ENCODE assay signal across 7 cellular contexts in genomic region chr7:40117199-40117598, GRCh38. TPM values are rescaled to one million over a fixed set of nuclear protein-coding genes. Genes with fewer than 3 reads are reported as not detected.
DNase-seq lines count a peak whose midpoint lies in the region; ATAC-seq, FAIRE-seq and TF ChIP-seq lines count a peak whose summit lies in the region.
"Not testable (repeated sequence)": the region's sequence is repeated elsewhere in the genome, so short reads cannot be mapped to it uniquely, and the experiment has no call there.

No MANE protein-coding gene starts in this region.

- not testable (repeated sequence) for H3K36me3 ChIP-seq in HAP-1 (replicated peaks); HUES48 (ENCODE audit: control insufficient read depth, insufficient read depth, low read length); H1 (ENCODE audit: control insufficient read depth in 2 of 4, insufficient read depth in 4 of 4, low read length in 3 of 4); trophoblast cell (ENCODE audit: control insufficient read depth in 1 of 2, insufficient read depth in 2 of 2, low read length in 2 of 2)

- not testable (repeated sequence) for H3K18ac ChIP-seq in H1 (ENCODE audit: extremely low read depth, low read length); trophoblast cell (ENCODE audit: low read length)

- H3K79me1 ChIP-seq in H1 (ENCODE audit: low read depth, low read length); trophoblast cell (ENCODE audit: low read length): not testable (repeated sequence)

- not testable (repeated sequence) for H3K4ac ChIP-seq in H1 (replicated peaks; ENCODE audit: insufficient read length, low read depth, low read length); trophoblast cell (ENCODE audit: low read depth, low read length)

- H2BK20ac ChIP-seq in H1 (ENCODE audit: low read length) = not testable (repeated sequence)

- H3K23me2 ChIP-seq in H1 (ENCODE audit: low read depth, low read length) = not testable (repeated sequence)

- not testable (repeated sequence) for H3K9ac ChIP-seq in HUES48 (ENCODE audit: low read depth, low read length); H1 (replicated peaks in 1 of 4; ENCODE audit: extremely low read depth in 1 of 4, low read depth in 3 of 4, low read length in 3 of 4); trophoblast cell (ENCODE audit: low read length)

- 90% methylated on average over 9 of the region's 9 CpGs; no CpG with 5 or more reads in 1 of the 2 experiments for WGBS in H1 (ENCODE audit: extremely low coverage in 1 of 2, insufficient coverage in 1 of 2, insufficient read length in 1 of 2, insufficient replicate concordance in 2 of 2, low coverage in 1 of 2, low lambda C conversion rate in 2 of 2, missing lambda C conversion rate in 1 of 2), 2 experiments
- WGBS in trophoblast cell (ENCODE audit: extremely low coverage, insufficient coverage, insufficient read length) = no CpG with 5 or more reads among the region's 9 CpGs

- not testable (repeated sequence) for H3K9me3 ChIP-seq in HAP-1; HUES48 (ENCODE audit: control insufficient read depth, insufficient read depth, low read length); H1 (ENCODE audit: insufficient read depth in 2 of 2, low read depth in 1 of 2, low read length in 1 of 2); trophoblast cell (ENCODE audit: insufficient read depth, low read depth, low read length)

- DNase-seq in HAP-1 (ENCODE audit: low spot score in 2 of 2) (peak; percentile 29 to 33), NCI-H226 (peak; percentile 24), SIG-M5 treated with dmso at 0.1 percent for 504 hours (lab: John Stamatoyannopoulos, UW; ENCODE audit: unreplicated experiment) (peak; percentile 10), foreskin keratinocyte (peak; percentile 45 to 73), trophoblast cell (peak; percentile 70 to 87)
- not testable (repeated sequence) for DNase-seq in H1 (ENCODE audit: low read depth in 1 of 2, low spot score in 2 of 2)

- TF ChIP-seq RAD21 in H1 (IDR thresholded peaks at IDR 0.05 in 1 of 2, conservative IDR thresholded peaks at IDR 0.05 in 1 of 2; ENCODE audit: low read depth in 2 of 2, low read length in 2 of 2) = not testable (repeated sequence)

- TF ChIP-seq CTCF in H1 (IDR thresholded peaks at IDR 0.05; ENCODE audit: control extremely low read depth in 1 of 3, insufficient read depth in 1 of 3, low read depth in 1 of 3, low read length in 3 of 3); foreskin keratinocyte (conservative IDR thresholded peaks at IDR 0.05): not testable (repeated sequence)

- H3K4me1 ChIP-seq in HAP-1 = peaks cover 11% of the 10 kb centered on the region
- not testable (repeated sequence) for H3K4me1 ChIP-seq in HUES48 (ENCODE audit: control insufficient read depth, insufficient read depth, low read length); H1 (replicated peaks in 1 of 4; ENCODE audit: control insufficient read depth in 3 of 4, insufficient read depth in 4 of 4, low read length in 3 of 4); foreskin keratinocyte; trophoblast cell (ENCODE audit: control insufficient read depth in 1 of 2, insufficient read depth in 2 of 2, low read length in 2 of 2)

- not testable (repeated sequence) for H2BK5ac ChIP-seq in H1 (ENCODE audit: low read depth, low read length); trophoblast cell (ENCODE audit: low read depth, low read length, poor library complexity)

- peak overlapping the region; percentile 47 for H3K27ac ChIP-seq in HUES48 (ENCODE audit: low read depth, low read length)
- 0 out of 2 replicates have a peak overlapping the region, but pooled peaks have one; percentile 15 for H3K27ac ChIP-seq in H1 (ENCODE audit: low read depth, low read length)
- peak overlapping the region; percentile 8 for H3K27ac ChIP-seq in foreskin keratinocyte
- H3K27ac ChIP-seq in trophoblast cell (ENCODE audit: low read depth, low read length) = not testable (repeated sequence)

- not testable (repeated sequence) for H4K12ac ChIP-seq in trophoblast cell (ENCODE audit: low read depth, low read length)

- POLR2A ChIA-PET in H1 (lab: Charles Lee; ENCODE audit: partially characterized antibody) = not testable (repeated sequence)

- not testable (repeated sequence) for H3K56ac ChIP-seq in H1 (replicated peaks; ENCODE audit: insufficient read length, low read depth, low read length)

- H4K91ac ChIP-seq in H1 (replicated peaks; ENCODE audit: insufficient read length, low read length); trophoblast cell (ENCODE audit: low read depth, low read length): not testable (repeated sequence)

- TF ChIP-seq EP300 in H1 (IDR thresholded peaks at IDR 0.05; ENCODE audit: borderline replicate concordance in 1 of 2, low read depth in 2 of 2, low read length in 2 of 2) = not testable (repeated sequence)

- H4K8ac ChIP-seq in H1 (ENCODE audit: extremely low read depth, insufficient read depth, low read length); trophoblast cell (ENCODE audit: low read depth, low read length): not testable (repeated sequence)

- not testable (repeated sequence) for H2AFZ ChIP-seq in H1 (ENCODE audit: low read length); trophoblast cell (ENCODE audit: insufficient read depth, low read length, poor library complexity)

- not testable (repeated sequence) for H3K4me3 ChIP-seq in HAP-1; HUES48 (ENCODE audit: low read depth, low read length); H1 (ENCODE audit: extremely low read depth in 1 of 4, insufficient read depth in 2 of 4, low read depth in 3 of 4, low read length in 4 of 4); trophoblast cell (ENCODE audit: low read depth, low read length)

- H2BK15ac ChIP-seq in H1 (ENCODE audit: low read length) = not testable (repeated sequence)

- H2AK5ac ChIP-seq in H1 (ENCODE audit: low read depth, low read length); trophoblast cell (ENCODE audit: low read length): not testable (repeated sequence)

- not testable (repeated sequence) for FAIRE-seq in H1 (lab: Jason Lieb, UNC)

- H3K27me3 ChIP-seq in HAP-1 (ENCODE audit: low read depth); HUES48 (ENCODE audit: control insufficient read depth, insufficient read depth, low read length); H1 (replicated peaks in 1 of 4; ENCODE audit: control insufficient read depth in 3 of 4, extremely low read depth in 1 of 4, insufficient read depth in 3 of 4, low read length in 3 of 4); foreskin keratinocyte; trophoblast cell (ENCODE audit: insufficient read depth, low read length): not testable (repeated sequence)

- not testable (repeated sequence) for H3K4me2 ChIP-seq in H1 (ENCODE audit: insufficient read depth in 1 of 2, low read depth in 2 of 2, low read length in 2 of 2); trophoblast cell (ENCODE audit: low read length)

- not testable (repeated sequence) for H3K23ac ChIP-seq in H1 (ENCODE audit: insufficient read length); trophoblast cell (ENCODE audit: low read length)

- in situ Hi-C loops in HAP-1 (cut with MboI; ENCODE audit: low sequenced_read_pairs) = not testable (repeated sequence)

- CTCF ChIA-PET in H1 (lab: Charles Lee; ENCODE audit: partially characterized antibody) = interaction anchor here (0.6 to 2.1 kb wide), 2 partner anchors 220 to 1457 kb away, joined by 3 to 5 read pairs; no protein-coding TSS in a partner anchor

- not testable (repeated sequence) for H4K5ac ChIP-seq in H1 (ENCODE audit: insufficient read length, low read depth, low read length)

- TF ChIP-seq POLR2A in H1 (IDR thresholded peaks at IDR 0.05; ENCODE audit: control extremely low read depth in 1 of 2, low read depth in 2 of 2, low read length in 2 of 2) = not testable (repeated sequence)

- H4K20me1 ChIP-seq in H1 (replicated peaks in 1 of 2; ENCODE audit: control insufficient read depth in 1 of 2, insufficient read depth in 2 of 2, low read length in 2 of 2) = not testable (repeated sequence)

- H3K14ac ChIP-seq in H1 (ENCODE audit: insufficient read length); trophoblast cell (ENCODE audit: low read length): not testable (repeated sequence)

- H2BK120ac ChIP-seq in H1 (replicated peaks; ENCODE audit: low read depth, low read length); trophoblast cell (ENCODE audit: insufficient read depth, low read length, poor library complexity): not testable (repeated sequence)

- not testable (repeated sequence) for H2BK12ac ChIP-seq in H1 (ENCODE audit: low read depth, low read length); trophoblast cell (ENCODE audit: low read length)

- H3K79me2 ChIP-seq in H1 (ENCODE audit: control insufficient read depth in 1 of 2, insufficient read depth in 2 of 2, low read length in 2 of 2); trophoblast cell (ENCODE audit: control insufficient read depth, insufficient read depth, low read length, poor library complexity): not testable (repeated sequence)

- peak; percentile 54 for ATAC-seq in foreskin keratinocyte

RNA-seq across cellular contexts. Expression of gene MPLKIP, which starts 17.2 kb away (rescaled TPM):
- 51.5 and 57.2 TPM in 2 replicates for total RNA-seq in H1 (2021; fragmentation: NEBNext Ultra II Directional; extraction: Animal tissue kit (Norgen Biotek cat#: 25700))
- polyA plus RNA-seq in H1 (2011; rRNA removed) (73.4 and 78.0 TPM in 2 replicates), foreskin keratinocyte (50.7 and 52.8 TPM in 2 replicates)
- polyA plus RNA-seq in H1 (2011; cell fraction: cytosol; rRNA removed) = 73.9 TPM
- 28.3 TPM for polyA plus RNA-seq in H1 (2011; cell fraction: nucleus; rRNA removed)
- polyA plus RNA-seq in H1 (2012, experiment 1 of 2) = 27.1 to 35.3 TPM (median 32.5 TPM) in 4 replicates
- polyA plus RNA-seq in H1 (2012, experiment 2 of 2) = 57.6 TPM
- polyA plus RNA-seq in H1 (2013, experiment 1 of 2) = 45.7 TPM
- 42.0 TPM for polyA plus RNA-seq in H1 (2013, experiment 2 of 2)
- 1.5 and 2.3 TPM in 2 replicates for polyA minus RNA-seq in H1 (2011; rRNA and poly(A)+ RNA removed)
- polyA minus RNA-seq in H1 (2011; cell fraction: cytosol; rRNA and poly(A)+ RNA removed) = 12.6 TPM
- polyA minus RNA-seq in H1 (2011; cell fraction: nucleus; rRNA and poly(A)+ RNA removed) = 11.4 TPM
- 26.6 and 30.8 TPM in 2 replicates for total RNA-seq in foreskin keratinocyte
- polyA plus RNA-seq in trophoblast cell (2013) = 33.7 and 37.1 TPM in 2 replicates

RNA-seq across cellular contexts. Expression of gene SUGCT, which starts 17.6 kb away (rescaled TPM):
- 3.0 and 5.4 TPM in 2 replicates for total RNA-seq in H1 (2021; fragmentation: NEBNext Ultra II Directional; extraction: Animal tissue kit (Norgen Biotek cat#: 25700))
- 1.3 and 2.8 TPM in 2 replicates for polyA plus RNA-seq in H1 (2011; rRNA removed)
- 2.8 TPM for polyA plus RNA-seq in H1 (2011; cell fraction: cytosol; rRNA removed)
- polyA plus RNA-seq in H1 (2011; cell fraction: nucleus; rRNA removed) = 1.4 TPM
- polyA plus RNA-seq in H1 (2012, experiment 1 of 2) = 3.9 to 4.4 TPM (median 4.2 TPM) in 4 replicates
- polyA plus RNA-seq in H1 (2012, experiment 2 of 2) = 1.8 TPM
- 5.3 TPM for polyA plus RNA-seq in H1 (2013, experiment 1 of 2)
- 6.8 TPM for polyA plus RNA-seq in H1 (2013, experiment 2 of 2)
- 4.7 and 7.0 TPM in 2 replicates for polyA minus RNA-seq in H1 (2011; rRNA and poly(A)+ RNA removed)
- 1.7 TPM for polyA minus RNA-seq in H1 (2011; cell fraction: cytosol; rRNA and poly(A)+ RNA removed)
- polyA minus RNA-seq in H1 (2011; cell fraction: nucleus; rRNA and poly(A)+ RNA removed) = 15.2 TPM
- 76.2 and 143 TPM in 2 replicates for total RNA-seq in foreskin keratinocyte
- polyA plus RNA-seq in foreskin keratinocyte = 125 and 220 TPM in 2 replicates
- polyA plus RNA-seq in trophoblast cell (2013) = 6.4 and 6.8 TPM in 2 replicates

Comparison
In these comparisons a context has a peak if more than half of its experiments do, and no peak if none do; other contexts are left out.
1. RNA of gene SUGCT, which starts 17.6 kb away (total RNA-seq): 76.2 to 143 TPM in foreskin keratinocyte; 3.0 to 5.4 TPM in H1; every median in the first group is over 10 times any median in the second.